In genomic region chr21:25561668-25562641, GRCh38 we compare ENCODE assay signal across 8 cellular contexts. TPM values are rescaled to one million over a fixed set of nuclear protein-coding genes. Genes with fewer than 3 reads are reported as not detected.
DNase-seq lines count a peak whose midpoint lies in the region; ATAC-seq and TF ChIP-seq lines count a peak whose summit lies in the region.

No MANE protein-coding gene starts in this region.

- no peaks in the 10 kb centered on the region for H3K79me2 ChIP-seq in SK-N-SH (ENCODE audit: insufficient read depth)

- ATAC-seq in SK-N-SH treated with all-trans-retinoic acid at 6 μM for 48 hours (no peak), HG03103 (IDR thresholded peaks at IDR 0.05; ENCODE audit: low read depth, unreplicated experiment) (peak; percentile 36)

- 96% methylated on average over 67 of the region's 74 CpGs for WGBS in SK-N-SH (ENCODE audit: low lambda C conversion rate)

- H2AFZ ChIP-seq in SK-N-SH (ENCODE audit: low read depth), result no peak overlapping the region

- H3K4me3 ChIP-seq in SK-N-SH (ENCODE audit: low read depth in 2 of 2, low read length in 1 of 2), result no peak overlapping the region

- no peak overlapping the region for H3K9ac ChIP-seq in SK-N-SH

- peak; percentile 18 for DNase-seq in SK-N-SH
- DNase-seq in RWPE1 (ENCODE audit: low spot score), result peak; percentile 45
- DNase-seq in activated naive CD4-positive, alpha-beta T cell (lab: John Stamatoyannopoulos, UW), result peak; percentile 16 to 89 (median 60)
- peak; percentile 81 for DNase-seq in cardiac septum (ENCODE audit: low spot score)
- DNase-seq in retina, result peak; percentile 78
- no peak for DNase-seq in DMS79 treated with DMSO at 0.1 percent for 48 hours (lab: John Stamatoyannopoulos, UW)

- no peaks in the 10 kb centered on the region for H3F3A ChIP-seq in SK-N-SH (replicated peaks; ENCODE audit: insufficient read depth)

- no peaks in the 10 kb centered on the region for H3K27me3 ChIP-seq in SK-N-SH (ENCODE audit: insufficient read depth)

- H3K36me3 ChIP-seq in SK-N-SH (replicated peaks in 1 of 2; ENCODE audit: control insufficient read depth in 1 of 2, insufficient read depth in 2 of 2, low read length in 1 of 2), result peaks cover 3 to 14% of the 10 kb centered on the region in 2 experiments

- CTCF ChIA-PET in SK-N-SH (lab: Yijun Ruan, JAX) (no interaction called here), RWPE1 (lab: Yijun Ruan, JAX) (interaction anchor here (0.7 to 0.9 kb wide), 2 partner anchors 227 to 815 kb away, joined by 3 read pairs; no protein-coding TSS in a partner anchor)

- TF ChIP-seq CTCF in SK-N-SH (IDR thresholded peaks at IDR 0.05), result no peak
- TF ChIP-seq CTCF in RWPE1 (conservative IDR thresholded peaks at IDR 0.05; ENCODE audit: low read depth), result peak; percentile 50

- H3K4me2 ChIP-seq in SK-N-SH, result no peak overlapping the region

- no peak for TF ChIP-seq RAD21 in SK-N-SH (IDR thresholded peaks at IDR 0.05; ENCODE audit: low read length)

- no peak overlapping the region for H3K27ac ChIP-seq in SK-N-SH (ENCODE audit: low read depth in 2 of 2, low read length in 1 of 2)
- H3K27ac ChIP-seq in RWPE1, result no peak overlapping the region

- POLR2A ChIA-PET in SK-N-SH (lab: Yijun Ruan, JAX) (no interaction called here), RWPE1 (lab: Yijun Ruan, JAX; ENCODE audit: low non-redundant PET) (no interaction called here)

- no peak for TF ChIP-seq EP300 in SK-N-SH (IDR thresholded peaks at IDR 0.05; ENCODE audit: borderline replicate concordance in 1 of 2, low read depth in 1 of 2, low read length in 1 of 2)

- H3K4me1 ChIP-seq in SK-N-SH (ENCODE audit: control insufficient read depth in 1 of 2, insufficient read depth in 2 of 2, low read depth in 1 of 2, low read length in 1 of 2), result no peaks in the 10 kb centered on the region

- H3K9me2 ChIP-seq in SK-N-SH, result no peaks in the 10 kb centered on the region

- intact Hi-C loops in cardiac septum (cut with DNase I), result no loop called here

- no peaks in the 10 kb centered on the region for H4K20me1 ChIP-seq in SK-N-SH (ENCODE audit: insufficient read depth)

- no peaks in the 10 kb centered on the region for H3K9me3 ChIP-seq in SK-N-SH

TF ChIP-seq in SK-N-SH, 30 proteins besides CTCF, POLR2A, EP300 and RAD21:
- TF ChIP-seq JUND (IDR thresholded peaks at IDR 0.05), result no peak
- no peak for TF ChIP-seq POLR2AphosphoS5 (IDR thresholded peaks at IDR 0.05; ENCODE audit: low read depth, low read length)
- no peak for TF ChIP-seq TEAD4 (IDR thresholded peaks at IDR 0.05; ENCODE audit: borderline replicate concordance, insufficient read depth)
- no peak for TF ChIP-seq SIN3A (IDR thresholded peaks at IDR 0.05; ENCODE audit: borderline replicate concordance, low read depth, low read length)
- no peak for TF ChIP-seq NFIC (IDR thresholded peaks at IDR 0.05; ENCODE audit: borderline replicate concordance)
- TF ChIP-seq RCOR1 (IDR thresholded peaks at IDR 0.05; ENCODE audit: low read length), result no peak
- TF ChIP-seq RFX5 (IDR thresholded peaks at IDR 0.05; ENCODE audit: low read length), result no peak
- TF ChIP-seq IRF3 (IDR thresholded peaks at IDR 0.05; ENCODE audit: low read depth, low read length), result no peak
- no peak for TF ChIP-seq GABPA (IDR thresholded peaks at IDR 0.05; ENCODE audit: low read depth)

TF ChIP-seq in SK-N-SH treated with all-trans-retinoic acid at 6 μM for 48 hours, 23 proteins besides CTCF, POLR2A, EP300 and RAD21:
- TF ChIP-seq GLIS3 (CRISPR knock-in tag; IDR thresholded peaks at IDR 0.05), result no peak
- TF ChIP-seq ARNTL (CRISPR knock-in tag; IDR thresholded peaks at IDR 0.05; ENCODE audit: borderline replicate concordance, low read depth), result no peak
- no peak for TF ChIP-seq ZNF565 (CRISPR knock-in tag; conservative IDR thresholded peaks at IDR 0.05; ENCODE audit: low read depth)
- no peak for TF ChIP-seq PATZ1 (CRISPR knock-in tag; IDR thresholded peaks at IDR 0.05; ENCODE audit: borderline replicate concordance)
- no peak for TF ChIP-seq OSR1 (CRISPR knock-in tag; IDR thresholded peaks at IDR 0.05)
TF ChIP-seq in SK-N-SH treated with all-trans-retinoic acid at 6 μM for 48 hours: peak in this region for 0.

RNA-seq across cellular contexts. Expression of gene MRPL39, which starts 45.3 kb away (rescaled TPM):
- polyA plus RNA-seq in SK-N-SH (2012; rRNA removed), result 21.1 and 26.9 TPM in 2 replicates
- polyA plus RNA-seq in SK-N-SH (2012; cell fraction: cytosol; rRNA removed), result 30.2 and 43.6 TPM in 2 replicates
- polyA plus RNA-seq in SK-N-SH (2012; cell fraction: nucleus; rRNA removed), result 7.3 and 13.5 TPM in 2 replicates
- 40.7 TPM for total RNA-seq in cardiac septum
